ENCODE assay signal across 1 cellular context in the genomic region with DNA sequence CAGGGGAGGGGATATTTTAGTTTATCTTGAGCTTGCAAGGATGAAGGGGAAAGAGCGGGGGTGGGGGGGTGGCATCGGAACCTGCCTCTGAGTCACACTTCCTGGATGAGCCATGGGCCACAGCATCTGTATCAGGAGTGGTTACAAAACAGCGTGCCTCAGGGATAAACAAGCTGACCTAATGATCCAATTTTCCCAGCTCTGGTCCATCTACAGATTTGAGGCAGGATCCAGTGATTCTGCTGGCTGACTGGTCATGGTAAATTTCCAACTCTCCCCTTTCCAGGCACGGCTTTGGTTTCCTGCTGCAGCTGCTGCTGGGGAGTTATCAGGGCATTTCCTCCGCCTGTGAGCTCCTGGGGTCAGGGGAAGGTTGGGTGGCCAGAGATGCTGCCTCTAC.
TF ChIP-seq lines count a peak whose summit lies in the region.

No MANE protein-coding gene starts in this region.

TF ChIP-seq in SK-N-SH, 30 proteins besides CTCF, POLR2A, EP300 and RAD21 (continued from another document):
- TF ChIP-seq REST (IDR thresholded peaks at IDR 0.05; ENCODE audit: low read depth, low read length) = no peak
- TF ChIP-seq ELF1 (IDR thresholded peaks at IDR 0.05) = peak; percentile 75
- peak; percentile 89 for TF ChIP-seq RCOR1 (IDR thresholded peaks at IDR 0.05; ENCODE audit: low read length)
- TF ChIP-seq, protein P1, sequence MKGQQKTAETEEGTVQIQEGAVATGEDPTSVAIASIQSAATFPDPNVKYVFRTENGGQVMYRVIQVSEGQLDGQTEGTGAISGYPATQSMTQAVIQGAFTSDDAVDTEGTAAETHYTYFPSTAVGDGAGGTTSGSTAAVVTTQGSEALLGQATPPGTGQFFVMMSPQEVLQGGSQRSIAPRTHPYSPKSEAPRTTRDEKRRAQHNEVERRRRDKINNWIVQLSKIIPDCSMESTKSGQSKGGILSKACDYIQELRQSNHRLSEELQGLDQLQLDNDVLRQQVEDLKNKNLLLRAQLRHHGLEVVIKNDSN (IDR thresholded peaks at IDR 0.05; ENCODE audit: borderline replicate concordance, low read depth) = no peak
- no peak for TF ChIP-seq RFX5 (IDR thresholded peaks at IDR 0.05; ENCODE audit: low read length)
- peak; percentile 97 for TF ChIP-seq FOSL2 (IDR thresholded peaks at IDR 0.05; ENCODE audit: borderline replicate concordance, low read depth)
- no peak for TF ChIP-seq TEAD4 (IDR thresholded peaks at IDR 0.05; ENCODE audit: borderline replicate concordance, insufficient read depth)
- TF ChIP-seq FOXM1 (IDR thresholded peaks at IDR 0.05; ENCODE audit: low read depth) = no peak
- TF ChIP-seq, protein P2, sequence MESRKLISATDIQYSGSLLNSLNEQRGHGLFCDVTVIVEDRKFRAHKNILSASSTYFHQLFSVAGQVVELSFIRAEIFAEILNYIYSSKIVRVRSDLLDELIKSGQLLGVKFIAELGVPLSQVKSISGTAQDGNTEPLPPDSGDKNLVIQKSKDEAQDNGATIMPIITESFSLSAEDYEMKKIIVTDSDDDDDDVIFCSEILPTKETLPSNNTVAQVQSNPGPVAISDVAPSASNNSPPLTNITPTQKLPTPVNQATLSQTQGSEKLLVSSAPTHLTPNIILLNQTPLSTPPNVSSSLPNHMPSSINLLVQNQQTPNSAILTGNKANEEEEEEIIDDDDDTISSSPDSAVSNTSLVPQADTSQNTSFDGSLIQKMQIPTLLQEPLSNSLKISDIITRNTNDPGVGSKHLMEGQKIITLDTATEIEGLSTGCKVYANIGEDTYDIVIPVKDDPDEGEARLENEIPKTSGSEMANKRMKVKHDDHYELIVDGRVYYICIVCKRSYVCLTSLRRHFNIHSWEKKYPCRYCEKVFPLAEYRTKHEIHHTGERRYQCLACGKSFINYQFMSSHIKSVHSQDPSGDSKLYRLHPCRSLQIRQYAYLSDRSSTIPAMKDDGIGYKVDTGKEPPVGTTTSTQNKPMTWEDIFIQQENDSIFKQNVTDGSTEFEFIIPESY (IDR thresholded peaks at IDR 0.05; ENCODE audit: borderline replicate concordance, low read depth) = no peak
- peak; percentile 77 for TF ChIP-seq MXI1 (IDR thresholded peaks at IDR 0.05; ENCODE audit: low read depth, low read length)
- TF ChIP-seq TCF12 (IDR thresholded peaks at IDR 0.05) = peak; percentile 85
- peak; percentile 85 for TF ChIP-seq CHD2 (IDR thresholded peaks at IDR 0.05; ENCODE audit: low read length, partially characterized antibody)
- TF ChIP-seq POLR2AphosphoS5 (IDR thresholded peaks at IDR 0.05; ENCODE audit: low read depth, low read length) = no peak; the same call in 1 of the 2 replicates
- no peak for TF ChIP-seq TAF1 (IDR thresholded peaks at IDR 0.05; ENCODE audit: borderline replicate concordance, low read depth, low read length)
- peak; percentile 100 for TF ChIP-seq FOXJ3 (CRISPR knock-in tag; IDR thresholded peaks at IDR 0.05)
- TF ChIP-seq PBX3 (IDR thresholded peaks at IDR 0.05) = peak; percentile 39
